8 cellular contexts compared by ENCODE assay signal in genomic region chr17:48100160-48100559, GRCh38. TPM values are rescaled to one million over a fixed set of nuclear protein-coding genes. Genes with fewer than 3 reads are reported as not detected.
A peak's percentile ranks its signal among the peaks of the same experiment; 100 is the strongest.
DNase-seq lines count a peak whose midpoint lies in the region; ATAC-seq, FAIRE-seq and TF ChIP-seq lines count a peak whose summit lies in the region.

No MANE protein-coding gene starts in this region.

- H3K9me3 ChIP-seq in hepatocyte (ENCODE audit: low read depth), result no peaks in the 10 kb centered on the region

- TF ChIP-seq CTCF in hepatocyte (IDR thresholded peaks at IDR 0.05; ENCODE audit: poor library complexity), result no peak

- peaks cover 45% of the 10 kb centered on the region for H3K4me1 Mint-ChIP-seq in activated CD4-positive, alpha-beta memory T cell treated with anti-CD3 and anti-CD28 coated beads for 36 hours (ENCODE audit: low read depth)
- peaks cover 54% of the 10 kb centered on the region for H3K4me1 Mint-ChIP-seq in stimulated activated memory B cell treated with anti-CD40 and anti-IgM and Interleukin-4, amounts not matched to agents 10 μg/mL and 1 μg/mL and 100 μg/mL, for 72 hours

- POLR2A ChIA-PET in activated CD4-positive, alpha-beta memory T cell treated with anti-CD3 and anti-CD28 coated beads for 36 hours (lab: Charles Lee), result interaction anchor here (1.1 to 1.3 kb wide), 2 partner anchors 24 to 42 kb away, joined by 3 read pairs; no protein-coding TSS in a partner anchor

- peaks cover 4% of the 10 kb centered on the region for H3K36me3 Mint-ChIP-seq in activated CD4-positive, alpha-beta memory T cell treated with anti-CD3 and anti-CD28 coated beads for 36 hours
- H3K36me3 Mint-ChIP-seq in stimulated activated memory B cell treated with anti-CD40 and anti-IgM and Interleukin-4, amounts not matched to agents 10 μg/mL and 1 μg/mL and 100 μg/mL, for 72 hours, result no peaks in the 10 kb centered on the region

- WGBS in hepatocyte (ENCODE audit: low lambda C conversion rate, missing lambda C conversion rate), result 13% methylated on average over 10 of the region's 10 CpGs

- H3K9me2 ChIP-seq in hepatocyte (replicated peaks; ENCODE audit: insufficient read depth), result no peaks in the 10 kb centered on the region

- H2AFZ ChIP-seq in hepatocyte, result peak overlapping the region; percentile 85

- DNase-seq in HCEC 1CT (peak; percentile 56), hepatocyte (ENCODE audit: low spot score) (no peak), T1000 (lab: John Stamatoyannopoulos, UW) (no peak), urothelium cell line (ENCODE audit: low spot score) (no peak), cortex of kidney (lab: John Stamatoyannopoulos, UW) (no peak), HT-29 (ENCODE audit: low spot score) (no peak)
- DNase-seq in activated CD4-positive, alpha-beta memory T cell treated with anti-CD3 and anti-CD28 coated beads for 36 hours, result no peak

- intact Hi-C loops in activated CD4-positive, alpha-beta memory T cell treated with anti-CD3 and anti-CD28 coated beads for 36 hours (cut with micrococcal nuclease), result loop anchor here (2.0 to 10.0 kb wide), 2 partner anchors 19 to 255 kb away; partner anchors contain the start of gene SCRN2

- peaks cover 37% of the 10 kb centered on the region for H4K20me1 ChIP-seq in hepatocyte (ENCODE audit: insufficient read depth, poor library complexity, severe bottlenecking)

- H3K4me3 Mint-ChIP-seq in activated CD4-positive, alpha-beta memory T cell treated with anti-CD3 and anti-CD28 coated beads for 36 hours, result peak overlapping the region; percentile 98
- peak overlapping the region; percentile 95 for H3K4me3 Mint-ChIP-seq in stimulated activated memory B cell treated with anti-CD40 and anti-IgM and Interleukin-4, amounts not matched to agents 10 μg/mL and 1 μg/mL and 100 μg/mL, for 72 hours

- ATAC-seq in stimulated activated memory B cell treated with anti-CD40 and anti-IgM and Interleukin-4, amounts not matched to agents 10 μg/mL and 1 μg/mL and 100 μg/mL, for 72 hours, result no peak

- H3K27ac ChIP-seq in hepatocyte, result peak overlapping the region; percentile 95

- no peaks in the 10 kb centered on the region for H3K27me3 ChIP-seq in hepatocyte

- H3K9me3 Mint-ChIP-seq in activated CD4-positive, alpha-beta memory T cell treated with anti-CD3 and anti-CD28 coated beads for 36 hours, result peaks cover 8% of the 10 kb centered on the region
- no peaks in the 10 kb centered on the region for H3K9me3 Mint-ChIP-seq in stimulated activated memory B cell treated with anti-CD40 and anti-IgM and Interleukin-4, amounts not matched to agents 10 μg/mL and 1 μg/mL and 100 μg/mL, for 72 hours

- H3K4me1 ChIP-seq in hepatocyte (ENCODE audit: insufficient read depth), result peaks cover 7% of the 10 kb centered on the region

- peak overlapping the region; percentile 88 for H3K4me2 ChIP-seq in hepatocyte

- no peaks in the 10 kb centered on the region for H3K27me3 Mint-ChIP-seq in activated CD4-positive, alpha-beta memory T cell treated with anti-CD3 and anti-CD28 coated beads for 36 hours
- no peaks in the 10 kb centered on the region for H3K27me3 Mint-ChIP-seq in stimulated activated memory B cell treated with anti-CD40 and anti-IgM and Interleukin-4, amounts not matched to agents 10 μg/mL and 1 μg/mL and 100 μg/mL, for 72 hours

- no peaks in the 10 kb centered on the region for H3K36me3 ChIP-seq in hepatocyte (replicated peaks; ENCODE audit: insufficient read depth, low read depth)

- H3K4me3 ChIP-seq in hepatocyte, result peak overlapping the region; percentile 90

- CTCF ChIA-PET in activated CD4-positive, alpha-beta memory T cell treated with anti-CD3 and anti-CD28 coated beads for 36 hours (lab: Charles Lee), result interaction anchor here (1.4 to 8.7 kb wide), 4 partner anchors 19 to 75 kb away, joined by 3 to 74 read pairs (median 6); partner anchors contain the start of gene NFE2L1

- H3K27ac Mint-ChIP-seq in activated CD4-positive, alpha-beta memory T cell treated with anti-CD3 and anti-CD28 coated beads for 36 hours, result no peak overlapping the region
- H3K27ac Mint-ChIP-seq in stimulated activated memory B cell treated with anti-CD40 and anti-IgM and Interleukin-4, amounts not matched to agents 10 μg/mL and 1 μg/mL and 100 μg/mL, for 72 hours, result peak overlapping the region; percentile 97

- H3K79me2 ChIP-seq in hepatocyte, result peaks cover 56% of the 10 kb centered on the region

- no peak for FAIRE-seq in urothelium cell line (lab: Jason Lieb, UNC)

RNA-seq across cellular contexts. Expression of gene CBX1, which starts 1.1 kb away (rescaled TPM):
- total RNA-seq in activated CD4-positive, alpha-beta memory T cell treated with anti-CD3 and anti-CD28 coated beads for 36 hours, result 10 to 100 TPM; 55.3 to 56.7 TPM
- total RNA-seq in hepatocyte, result 49.0 and 57.0 TPM in 2 replicates
- 20.7 and 23.5 TPM in 2 replicates for polyA plus RNA-seq in hepatocyte
- 33.8 and 39.5 TPM in 2 replicates for total RNA-seq in HT-29 (2014; rRNA removed; shearing (Covaris generic))

RNA-seq across cellular contexts. Expression of gene SNX11, which starts 7.4 kb away (rescaled TPM):
- total RNA-seq in activated CD4-positive, alpha-beta memory T cell treated with anti-CD3 and anti-CD28 coated beads for 36 hours, result 10 to 100 TPM; 19.7 to 21.7 TPM
- 11.3 and 12.4 TPM in 2 replicates for total RNA-seq in hepatocyte
- polyA plus RNA-seq in hepatocyte, result 9.2 and 13.2 TPM in 2 replicates
- 15.7 and 16.4 TPM in 2 replicates for total RNA-seq in HT-29 (2014; rRNA removed; shearing (Covaris generic))

RNA-seq across cellular contexts. Expression of gene NFE2L1, which starts 52.0 kb away (rescaled TPM):
- 10 to 100 TPM; 82.4 to 84.1 TPM for total RNA-seq in activated CD4-positive, alpha-beta memory T cell treated with anti-CD3 and anti-CD28 coated beads for 36 hours
- total RNA-seq in hepatocyte, result 82.0 and 86.4 TPM in 2 replicates
- 35.3 and 42.4 TPM in 2 replicates for polyA plus RNA-seq in hepatocyte
- 38.1 and 39.5 TPM in 2 replicates for total RNA-seq in HT-29 (2014; rRNA removed; shearing (Covaris generic))
